In genomic region chr17:77882481-77883212, GRCh38 we compare ENCODE assay signal across 8 cellular contexts.
DNase-seq lines count a peak whose midpoint lies in the region; ATAC-seq and TF ChIP-seq lines count a peak whose summit lies in the region.

No MANE protein-coding gene starts in this region.

- DNase-seq in DMS53 (lab: John Stamatoyannopoulos, UW) (peak; percentile 41), DMS53 treated with DMSO at 0.1 percent for 48 hours (lab: John Stamatoyannopoulos, UW; ENCODE audit: unreplicated experiment) (no peak), memory B cell (ENCODE audit: low spot score in 2 of 2) (peak; percentile 75 to 77), NCI-H526 treated with DMSO at 0.1 percent for 48 hours (lab: John Stamatoyannopoulos, UW) (no peak), ureter (ENCODE audit: low spot score) (no peak)
- DNase-seq in activated CD4-positive, CD25-positive, alpha-beta regulatory T cell (lab: John Stamatoyannopoulos, UW), result peak; percentile 27 to 70 (median 56)
- DNase-seq in stimulated activated CD8-positive, alpha-beta memory T cell treated with anti-CD3 and anti-CD28 coated beads, Interleukin-7, amount 100 ng/mL, for 24 hours (ENCODE audit: low read depth), result peak; percentile 42

- no peak for TF ChIP-seq CTCF in brain (conservative IDR thresholded peaks at IDR 0.05)

- H3K4me3 Mint-ChIP-seq in brain, result peak overlapping the region in 3 of 5 experiments; percentile 8 to 54 (median 8)
- peak overlapping the region; percentile 81 for H3K4me3 Mint-ChIP-seq in memory B cell

- H3K27me3 Mint-ChIP-seq in brain, result peaks cover 6% of the 10 kb centered on the region
- H3K27me3 Mint-ChIP-seq in memory B cell, result peaks cover 15% of the 10 kb centered on the region

- peaks cover 0 to 2% (median 0%) of the 10 kb centered on the region in 5 experiments for H3K9me3 Mint-ChIP-seq in brain
- peaks cover 2% of the 10 kb centered on the region for H3K9me3 Mint-ChIP-seq in memory B cell

- H3K36me3 Mint-ChIP-seq in brain (no peaks in the 10 kb centered on the region), memory B cell (no peaks in the 10 kb centered on the region)

- H3K27ac Mint-ChIP-seq in brain (peak overlapping the region; percentile 59 to 100 (median 83)), memory B cell (peak overlapping the region; percentile 87)

- H3K4me1 Mint-ChIP-seq in brain, result peaks cover 98% of the 10 kb centered on the region
- H3K4me1 Mint-ChIP-seq in memory B cell, result peaks cover 59% of the 10 kb centered on the region

- ATAC-seq in memory B cell (ENCODE audit: low read depth), result peak; percentile 69

Comparison
In these comparisons a context has a peak if more than half of its experiments do, and no peak if none do; other contexts are left out.
1. DNase-seq: peak in DMS53 (single experiment), activated CD4-positive, CD25-positive, alpha-beta regulatory T cell (4 of 4), memory B cell (2 of 2) and stimulated activated CD8-positive, alpha-beta memory T cell treated with anti-CD3 and anti-CD28 coated beads, Interleukin-7, amount 100 ng/mL, for 24 hours (single experiment); none in DMS53 treated with DMSO at 0.1 percent for 48 hours (single experiment), NCI-H526 treated with DMSO at 0.1 percent for 48 hours (single experiment) and ureter (single experiment).